In the genomic region with DNA sequence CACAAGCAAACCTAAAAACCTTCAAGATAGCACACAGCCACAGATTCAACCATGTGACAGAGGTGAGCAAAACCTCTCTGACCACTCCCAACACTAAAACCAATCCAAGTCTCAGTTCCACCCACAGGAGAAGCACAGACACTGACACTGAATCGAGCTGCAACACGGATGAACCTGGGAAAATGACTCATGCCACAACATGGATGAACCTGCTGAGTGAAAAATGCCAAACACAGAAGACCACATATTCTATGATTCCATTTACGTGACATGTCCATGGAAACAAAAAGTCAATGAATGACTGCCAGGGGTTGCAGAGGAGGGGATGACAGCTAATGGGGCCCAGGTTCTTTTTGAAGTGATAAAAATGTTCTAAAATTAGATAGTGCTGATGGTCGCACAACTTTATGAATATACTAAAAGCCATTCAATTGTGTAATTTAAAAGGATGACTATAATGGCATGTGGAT, we compare ENCODE assay signal across 12 cellular contexts. TPM values are rescaled to one million over a fixed set of nuclear protein-coding genes. Genes with fewer than 3 reads are reported as not detected.
A peak's percentile ranks its signal among the peaks of the same experiment; 100 is the strongest.
DNase-seq lines count a peak whose midpoint lies in the region; ATAC-seq lines count a peak whose summit lies in the region.
"Had no signal": no experiment of that assay in that cellular context is flagged by ENCODE, and none has a peak within 500 bp of the region (broad histone marks: within the 10 kb centered on the region; RNA-seq: fewer than 3 reads in every experiment).

No MANE protein-coding gene starts in this region.

- DNase-seq in ELR (ENCODE audit: low read depth): peak; percentile 27
- no peak for DNase-seq in amniotic stem cell (lab: John Stamatoyannopoulos, UW)
- no peak for DNase-seq in amygdala (lab: John Stamatoyannopoulos, UW)
- no peak for DNase-seq in SHP77 (lab: John Stamatoyannopoulos, UW)
- DNase-seq: DND-41, heart left ventricle, NCI-H2107, T1000 had no signal

- no peaks in the 10 kb centered on the region for H3K36me3 ChIP-seq in esophagus (ENCODE audit: control insufficient read depth in 2 of 2, insufficient read depth in 2 of 2, low read length in 1 of 2)
- H3K36me3 ChIP-seq: heart left ventricle had no signal

- peaks cover 0 to 3% of the 10 kb centered on the region in 2 donors for H3K4me1 ChIP-seq in esophagus (ENCODE audit: control insufficient read depth in 2 of 2, insufficient read depth in 2 of 2, low read length in 1 of 2)

- no peaks in the 10 kb centered on the region for H3K27me3 ChIP-seq in esophagus (ENCODE audit: control insufficient read depth in 1 of 2, insufficient read depth in 2 of 2, low read length in 2 of 2)
- H3K27me3 ChIP-seq: heart left ventricle had no signal

- peak overlapping the region; percentile 41 to 56 for H3K27ac ChIP-seq in esophagus (ENCODE audit: low read depth in 2 of 2, low read length in 1 of 2)

- peak; percentile 71 for ATAC-seq in GM19035 (IDR thresholded peaks at IDR 0.05; ENCODE audit: unreplicated experiment)
- ATAC-seq in HG03064 (IDR thresholded peaks at IDR 0.05; ENCODE audit: low read depth, unreplicated experiment): peak; percentile 66
- no peak for ATAC-seq in HG02970 (IDR thresholded peaks at IDR 0.05; ENCODE audit: low FRiP score, unreplicated experiment)

- no peaks in the 10 kb centered on the region for H3K9me3 ChIP-seq in esophagus (ENCODE audit: control insufficient read depth in 2 of 2, insufficient read depth in 1 of 2, low read depth in 1 of 2, low read length in 1 of 2)
- H3K9me3 ChIP-seq: heart left ventricle had no signal

- 41 to 59% methylated on average over 4 of the region's 4 CpGs for WGBS in esophagus, 2 donors

- no peak overlapping the region for H3K4me3 ChIP-seq in esophagus (ENCODE audit: low read depth in 1 of 2, low read length in 2 of 2)
- H3K4me3 ChIP-seq: heart left ventricle had no signal

RNA-seq across cellular contexts. Expression of a gene that starts 22.0 kb away (rescaled TPM):
- polyA plus RNA-seq in esophagus: 1 to 10 TPM; 5.7 to 7.2 TPM
